ENCODE assay signal across 12 cellular contexts in the genomic region with DNA sequence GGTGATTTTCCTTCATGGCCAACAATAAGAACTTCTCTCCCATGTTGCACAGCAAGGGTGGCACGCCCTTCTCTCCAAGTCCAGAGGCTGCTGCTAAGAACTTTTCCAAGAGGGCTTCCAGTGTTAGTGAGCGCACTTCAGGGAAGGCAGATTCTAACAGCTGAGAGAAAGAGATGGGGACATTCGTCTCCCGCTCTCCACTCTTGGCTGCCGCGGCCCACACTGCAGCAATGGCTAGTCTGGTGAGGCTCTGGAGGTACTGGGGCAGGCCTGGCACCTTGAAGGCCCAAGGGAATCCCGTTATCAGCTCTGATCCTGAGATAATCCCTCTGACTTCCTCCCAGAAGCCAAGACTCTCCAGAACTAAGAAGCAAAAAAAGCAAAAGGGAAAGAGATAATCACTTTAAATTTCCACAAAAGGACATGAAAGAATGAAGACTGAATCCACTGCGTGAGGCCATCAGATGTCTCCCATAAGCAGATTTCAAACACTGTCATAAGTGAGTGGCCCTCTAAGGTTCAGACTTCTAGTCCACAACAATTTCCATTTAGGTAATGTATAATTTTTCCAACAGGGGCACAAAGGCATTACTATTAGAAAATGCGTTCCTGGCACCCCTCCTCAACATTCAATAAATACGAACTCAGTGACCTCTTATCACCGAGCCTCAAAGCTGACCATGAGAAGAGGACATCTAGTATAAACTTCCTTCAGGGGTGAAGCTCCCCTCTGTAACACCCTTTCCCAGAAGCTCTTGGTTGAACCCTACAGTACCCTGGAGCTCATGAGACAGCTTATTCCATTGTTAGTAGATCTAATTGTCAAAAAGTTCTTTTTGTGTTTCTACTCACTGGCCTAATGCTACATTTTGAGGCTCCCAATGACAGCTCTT.
DNase-seq lines count a peak whose midpoint lies in the region; ATAC-seq and TF ChIP-seq lines count a peak whose summit lies in the region.
"Had no signal": no experiment of that assay in that cellular context is flagged by ENCODE, and none has a peak within 500 bp of the region (broad histone marks: within the 10 kb centered on the region; RNA-seq: fewer than 3 reads in every experiment).

No MANE protein-coding gene starts in this region.

- no peaks in the 10 kb centered on the region for H3K79me2 ChIP-seq in mesendoderm (ENCODE audit: control insufficient read depth, insufficient read depth, low read length)

- H2BK15ac ChIP-seq in mesendoderm (replicated peaks; ENCODE audit: low read depth), result no peak overlapping the region

- TF ChIP-seq CTCF in uterus (IDR thresholded peaks at IDR 0.05) (no peak), GM13976 (IDR thresholded peaks at IDR 0.05; ENCODE audit: borderline replicate concordance, control extremely low read depth, extremely low read depth, insufficient read depth, missing control alignments) (no peak)

- H3K27ac Mint-ChIP-seq in activated naive CD4-positive, alpha-beta T cell treated with anti-CD3 and anti-CD28 coated beads, Interleukin-2, amount 50 U/mL, for 24 hours, result peak overlapping the region; percentile 98
- peak overlapping the region; percentile 86 for H3K27ac Mint-ChIP-seq in activated naive CD8-positive, alpha-beta T cell treated with anti-CD3 and anti-CD28 coated beads, Interleukin-2, amount 50 U/mL, for 24 hours
- H3K27ac Mint-ChIP-seq: GM23338 had no signal

- H3K36me3 Mint-ChIP-seq in activated naive CD4-positive, alpha-beta T cell treated with anti-CD3 and anti-CD28 coated beads, Interleukin-2, amount 50 U/mL, for 24 hours, result peaks cover 29% of the 10 kb centered on the region
- H3K36me3 Mint-ChIP-seq in activated naive CD8-positive, alpha-beta T cell treated with anti-CD3 and anti-CD28 coated beads, Interleukin-2, amount 50 U/mL, for 24 hours (ENCODE audit: low read depth), result peaks cover 46% of the 10 kb centered on the region

- no peak for TF ChIP-seq POLR2A in uterus (IDR thresholded peaks at IDR 0.05)

- no peaks in the 10 kb centered on the region for H3K79me1 ChIP-seq in mesendoderm (ENCODE audit: low read length)

- H3K9ac ChIP-seq in mesendoderm (ENCODE audit: low read length), result no peak overlapping the region

- H3K27ac ChIP-seq in mesendoderm (ENCODE audit: low read depth, low read length), result no peak overlapping the region
- H3K27ac ChIP-seq in uterus, result peak overlapping the region; percentile 82 to 88

- H3K23ac ChIP-seq in mesendoderm (ENCODE audit: low read length), result peak overlapping the region; percentile 30

- no CpG with 5 or more reads among the region's 11 CpGs for WGBS in mesendoderm (ENCODE audit: extremely low coverage, insufficient coverage, low lambda C conversion rate)

- H3K27me3 ChIP-seq in mesendoderm (ENCODE audit: insufficient read depth, low read length, poor library complexity) (no peaks in the 10 kb centered on the region), uterus (no peaks in the 10 kb centered on the region)

- H4K8ac ChIP-seq in mesendoderm (ENCODE audit: low read depth, low read length), result no peak overlapping the region

- H3K4me3 ChIP-seq in mesendoderm (ENCODE audit: low read length) (no peak overlapping the region), uterus (no peak overlapping the region)
- H3K4me3 ChIP-seq: GM23338 had no signal

- DNase-seq in activated naive CD4-positive, alpha-beta T cell treated with Interleukin-2 at 50 U/mL for 16 hours, result no peak
- DNase-seq in activated naive CD8-positive, alpha-beta T cell treated with anti-CD3 and anti-CD28 coated beads, Interleukin-2, amount 50 U/mL, for 24 hours, result no peak
- DNase-seq in mesendoderm (peak; percentile 65), uterus (peak in 1 of 2 donors; percentile 13), UCSD-AML1 (lab: John Stamatoyannopoulos, UW; ENCODE audit: unreplicated experiment) (no peak), GM13976 (ENCODE audit: low spot score) (no peak)
- DNase-seq: NCI-H2081 treated with DMSO at 0.1 percent for 48 hours had no signal

- H4K5ac ChIP-seq in mesendoderm (ENCODE audit: low read length), result no peak overlapping the region

- peak overlapping the region; percentile 27 for H3K4me3 Mint-ChIP-seq in activated naive CD4-positive, alpha-beta T cell treated with anti-CD3 and anti-CD28 coated beads, Interleukin-2, amount 50 U/mL, for 24 hours
- peak overlapping the region; percentile 25 for H3K4me3 Mint-ChIP-seq in activated naive CD8-positive, alpha-beta T cell treated with anti-CD3 and anti-CD28 coated beads, Interleukin-2, amount 50 U/mL, for 24 hours
- H3K4me3 Mint-ChIP-seq: B cell, GM23338 had no signal

- H3K27me3 Mint-ChIP-seq in activated naive CD4-positive, alpha-beta T cell treated with anti-CD3 and anti-CD28 coated beads, Interleukin-2, amount 50 U/mL, for 24 hours, result no peaks in the 10 kb centered on the region
- H3K27me3 Mint-ChIP-seq in activated naive CD8-positive, alpha-beta T cell treated with anti-CD3 and anti-CD28 coated beads, Interleukin-2, amount 50 U/mL, for 24 hours, result no peaks in the 10 kb centered on the region
- H3K27me3 Mint-ChIP-seq: B cell; naive thymus-derived CD4-positive, alpha-beta T cell had no signal

- H3K4me1 Mint-ChIP-seq in activated naive CD4-positive, alpha-beta T cell treated with anti-CD3 and anti-CD28 coated beads, Interleukin-2, amount 50 U/mL, for 24 hours, result peaks cover 24% of the 10 kb centered on the region
- peaks cover 29% of the 10 kb centered on the region for H3K4me1 Mint-ChIP-seq in activated naive CD8-positive, alpha-beta T cell treated with anti-CD3 and anti-CD28 coated beads, Interleukin-2, amount 50 U/mL, for 24 hours
- H3K4me1 Mint-ChIP-seq: GM23338 had no signal

- in situ Hi-C loops in GM13976 (cut with MboI; ENCODE audit: low sequenced_read_pairs, unreplicated experiment), result no loop called here

- H3K36me3 ChIP-seq in mesendoderm (ENCODE audit: control insufficient read depth, insufficient read depth, low read length) (no peaks in the 10 kb centered on the region), uterus (no peaks in the 10 kb centered on the region)

- H3K56ac ChIP-seq in mesendoderm (ENCODE audit: low read length), result peak overlapping the region; percentile 22

- peak; percentile 2 for ATAC-seq in activated naive CD8-positive, alpha-beta T cell treated with anti-CD3 and anti-CD28 coated beads, Interleukin-2, amount 50 U/mL, for 24 hours
- no peak for ATAC-seq in GM21515 (IDR thresholded peaks at IDR 0.05; ENCODE audit: unreplicated experiment)
- ATAC-seq: GM23338 had no signal

- H2BK5ac ChIP-seq in mesendoderm (ENCODE audit: low read length), result peak overlapping the region; percentile 63

- H3K9me3 Mint-ChIP-seq in activated naive CD4-positive, alpha-beta T cell treated with anti-CD3 and anti-CD28 coated beads, Interleukin-2, amount 50 U/mL, for 24 hours, result no peaks in the 10 kb centered on the region
- no peaks in the 10 kb centered on the region for H3K9me3 Mint-ChIP-seq in activated naive CD8-positive, alpha-beta T cell treated with anti-CD3 and anti-CD28 coated beads, Interleukin-2, amount 50 U/mL, for 24 hours

- no peak overlapping the region for H2BK120ac ChIP-seq in mesendoderm (ENCODE audit: low read depth, low read length)

- no peak overlapping the region for H2AK5ac ChIP-seq in mesendoderm (ENCODE audit: low read length)

- no peaks in the 10 kb centered on the region for H3K9me3 ChIP-seq in uterus

- H3K18ac ChIP-seq in mesendoderm (ENCODE audit: low read length), result no peak overlapping the region

- no peak overlapping the region for H3K4me2 ChIP-seq in mesendoderm (ENCODE audit: low read length)
- H3K4me2 ChIP-seq: GM23338 had no signal

- intact Hi-C loops in uterus (cut with DNase I; ENCODE audit: low total_unique reads), result no loop called here

- H3K4me1 ChIP-seq in mesendoderm (ENCODE audit: control insufficient read depth, low read depth, low read length) (no peaks in the 10 kb centered on the region), uterus (no peaks in the 10 kb centered on the region)

- H3K4ac ChIP-seq in mesendoderm (ENCODE audit: low read depth, low read length), result no peak overlapping the region
